9 cellular contexts compared by ENCODE assay signal in the genomic region with DNA sequence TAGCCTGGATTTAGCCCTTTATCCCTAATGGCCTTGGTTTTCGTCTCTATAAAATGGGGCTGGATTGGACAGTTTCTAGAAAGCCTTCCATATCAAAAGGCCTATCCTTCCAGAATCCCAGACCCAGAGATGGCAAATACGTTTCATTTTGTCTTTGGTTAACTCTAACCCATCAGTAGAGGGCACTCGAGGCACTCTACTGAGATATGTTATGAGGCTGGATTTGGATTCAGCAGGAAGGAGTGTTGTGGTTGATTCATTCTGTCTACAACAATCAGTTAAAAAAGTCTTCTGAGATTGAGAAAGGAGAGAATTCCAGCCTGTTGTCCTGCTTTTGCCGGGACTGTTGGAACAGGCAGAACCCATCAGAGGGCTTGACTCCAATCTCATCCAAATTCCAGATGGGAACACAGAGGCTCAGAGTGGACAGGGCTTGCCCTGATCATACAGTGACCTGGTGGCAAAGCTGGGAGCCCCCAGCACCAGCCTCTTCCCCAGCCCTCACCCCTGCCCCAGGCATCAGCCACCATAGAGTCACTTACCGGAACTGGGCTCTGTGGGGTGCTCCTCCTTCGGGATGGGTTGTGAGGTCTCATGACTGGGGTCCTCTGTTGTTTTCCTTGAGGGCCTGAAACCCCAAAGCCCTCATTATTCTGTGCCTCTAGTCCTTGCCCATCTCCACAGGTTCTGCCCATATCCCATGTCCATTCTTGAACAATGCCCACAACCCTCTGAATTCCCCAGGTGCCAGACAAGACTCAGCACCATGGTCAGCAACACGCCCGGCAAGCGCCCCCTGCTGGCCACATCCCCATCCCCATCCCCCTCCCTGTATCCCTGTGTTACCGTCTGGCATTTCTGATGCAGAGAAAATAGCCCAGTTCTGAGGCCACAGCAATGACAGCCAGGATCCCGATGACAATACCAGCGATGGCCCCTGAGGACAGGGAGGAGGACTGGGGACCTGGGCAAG. TPM values are rescaled to one million over a fixed set of nuclear protein-coding genes. Genes with fewer than 3 reads are reported as not detected.
DNase-seq lines count a peak whose midpoint lies in the region; ATAC-seq and TF ChIP-seq lines count a peak whose summit lies in the region.
"Had no signal": no experiment of that assay in that cellular context is flagged by ENCODE, and none has a peak within 500 bp of the region (broad histone marks: within the 10 kb centered on the region; RNA-seq: fewer than 3 reads in every experiment).

No MANE protein-coding gene starts in this region.

- H3K27ac ChIP-seq in A673 (ENCODE audit: low read depth, low read length, poor library complexity, severe bottlenecking) (no peak overlapping the region), neuronal stem cell (replicated peaks; ENCODE audit: low read length) (no peak overlapping the region)
- H3K27ac ChIP-seq: thoracic aorta had no signal

- no peaks in the 10 kb centered on the region for H3K79me1 ChIP-seq in neuronal stem cell (ENCODE audit: low read depth, low read length)

- no peak overlapping the region for H2BK5ac ChIP-seq in neuronal stem cell (ENCODE audit: low read length)

- H2BK15ac ChIP-seq in neuronal stem cell (ENCODE audit: low read length), result no peak overlapping the region

- H3K18ac ChIP-seq in neuronal stem cell (ENCODE audit: low read length), result no peak overlapping the region

- no peak for ATAC-seq in HG03097 (IDR thresholded peaks at IDR 0.05; ENCODE audit: low FRiP score, unreplicated experiment)
- no peak for ATAC-seq in T-helper 17 cell

- H3K9me3 ChIP-seq in A673 (ENCODE audit: low read depth, low read length, poor library complexity, severe bottlenecking), result no peaks in the 10 kb centered on the region
- peaks cover 0 to 6% of the 10 kb centered on the region in 2 donors for H3K9me3 ChIP-seq in neuronal stem cell (replicated peaks in 1 of 2; ENCODE audit: control insufficient read depth in 2 of 2, insufficient read depth in 1 of 2, low read depth in 1 of 2, low read length in 2 of 2)
- peaks cover 7% of the 10 kb centered on the region for H3K9me3 ChIP-seq in T-helper 17 cell (ENCODE audit: control insufficient read depth, low read length, poor library complexity, severe bottlenecking)
- H3K9me3 ChIP-seq: thoracic aorta had no signal

- peak; percentile 55 for DNase-seq in A673 (ENCODE audit: low spot score)
- DNase-seq in G401 (ENCODE audit: low spot score), result peak; percentile 9
- peak; percentile 3 for DNase-seq in NCI-H2029 treated with DMSO at 0.1 percent for 48 hours (lab: John Stamatoyannopoulos, UW)
- DNase-seq in astrocyte of the hippocampus (ENCODE audit: low read depth, low spot score), result peak; percentile 44
- DNase-seq in neuronal stem cell (ENCODE audit: low spot score), result no peak
- DNase-seq in SHP77 treated with DMSO at 0.1 percent for 48 hours (lab: John Stamatoyannopoulos, UW), result no peak
- DNase-seq in T-helper 17 cell, result no peak

- H3K36me3 ChIP-seq in A673 (ENCODE audit: insufficient read depth, low read length, poor library complexity, severe bottlenecking), result no peaks in the 10 kb centered on the region
- no peaks in the 10 kb centered on the region for H3K36me3 ChIP-seq in neuronal stem cell (replicated peaks in 1 of 2; ENCODE audit: control insufficient read depth in 2 of 2, insufficient read depth in 2 of 2, low read length in 2 of 2)
- H3K36me3 ChIP-seq: thoracic aorta had no signal

- in situ Hi-C loops in G401 (cut with HindIII; ENCODE audit: low sequenced_read_pairs), result no loop called here

- POLR2A ChIA-PET in A673 (lab: Charles Lee; ENCODE audit: low non-redundant PET), result interaction anchor here (0.6 kb wide), 1 partner anchor 98 kb away, joined by 6 read pairs; no protein-coding TSS in a partner anchor

- intact Hi-C loops in A673 (cut with micrococcal nuclease; ENCODE audit: unreplicated experiment), result no loop called here

- H3K27me3 Mint-ChIP-seq in T-helper 17 cell, result no peaks in the 10 kb centered on the region

- H3K36me3 Mint-ChIP-seq in T-helper 17 cell (ENCODE audit: low read depth), result peaks cover 6% of the 10 kb centered on the region

- no peak overlapping the region for H4K91ac ChIP-seq in neuronal stem cell (ENCODE audit: low read depth, low read length, poor library complexity)

- H3K23ac ChIP-seq in neuronal stem cell (ENCODE audit: low read depth, low read length, poor library complexity), result peak overlapping the region; percentile 2

- WGBS in neuronal stem cell (ENCODE audit: extremely low coverage in 2 of 2, insufficient read length in 2 of 2, insufficient replicate concordance in 1 of 2), 2 donors, result no CpG with 5 or more reads among the region's 12 CpGs

- no peaks in the 10 kb centered on the region for H3K27me3 ChIP-seq in A673 (replicated peaks; ENCODE audit: insufficient read depth, low read depth, low read length, poor library complexity)
- H3K27me3 ChIP-seq in neuronal stem cell (ENCODE audit: control insufficient read depth in 3 of 3, insufficient read depth in 3 of 3, low read depth in 1 of 3, low read length in 3 of 3), result peaks cover 0 to 5% (median 0%) of the 10 kb centered on the region in 3 experiments

- H3K4me1 Mint-ChIP-seq in T-helper 17 cell, result no peaks in the 10 kb centered on the region

- H2AFZ ChIP-seq in neuronal stem cell (ENCODE audit: low read length), result no peak overlapping the region

- H3K4me3 Mint-ChIP-seq in T-helper 17 cell, result no peak overlapping the region

- H3K27ac Mint-ChIP-seq in T-helper 17 cell, result no peak overlapping the region

- H2AK5ac ChIP-seq in neuronal stem cell (ENCODE audit: low read depth, low read length), result no peak overlapping the region

- CTCF ChIA-PET in A673 (lab: Charles Lee), result interaction anchor here (0.5 kb wide), 1 partner anchor 300 kb away, joined by 4 read pairs; a partner anchor contains a TSS

- no peak overlapping the region for H3K4me3 ChIP-seq in A673 (ENCODE audit: low read depth, low read length, poor library complexity, severe bottlenecking)
- H3K4me3 ChIP-seq in neuronal stem cell (ENCODE audit: low read length in 2 of 2), result no peak overlapping the region
- H3K4me3 ChIP-seq: thoracic aorta had no signal

- no TSS peak for BruUV-seq in A673 (replicated peaks; lab: Mats Ljungman, UMichigan)

- no peak overlapping the region for H3K9ac ChIP-seq in neuronal stem cell (ENCODE audit: low read depth, low read length, poor library complexity)

- no peak overlapping the region for H3K4me2 ChIP-seq in neuronal stem cell (ENCODE audit: insufficient read depth, low read length, poor library complexity, severe bottlenecking)

- no peak overlapping the region for H2BK12ac ChIP-seq in neuronal stem cell (ENCODE audit: low read length)

- H3K14ac ChIP-seq in neuronal stem cell (ENCODE audit: low read length), result no peak overlapping the region

- TF ChIP-seq CTCF in A673 (conservative IDR thresholded peaks at IDR 0.05; ENCODE audit: low read depth, low read length), result peak; percentile 77

- no peaks in the 10 kb centered on the region for H3K4me1 ChIP-seq in A673 (ENCODE audit: insufficient read depth, low read length, poor library complexity, severe bottlenecking)
- H3K4me1 ChIP-seq in neuronal stem cell (ENCODE audit: control insufficient read depth in 2 of 2, insufficient read depth in 1 of 2, low read depth in 1 of 2, low read length in 2 of 2), result no peaks in the 10 kb centered on the region

- H2BK120ac ChIP-seq in neuronal stem cell (ENCODE audit: low read depth, low read length), result no peak overlapping the region

- H4K8ac ChIP-seq in neuronal stem cell (ENCODE audit: low read depth, low read length), result no peak overlapping the region

- no peak overlapping the region for H3K4ac ChIP-seq in neuronal stem cell (ENCODE audit: low read length)

RNA-seq across cellular contexts. Expression of a gene that starts 12.3 kb away (rescaled TPM):
- 10.4 and 10.8 TPM in 2 replicates for total RNA-seq in A673 (2021)
- 8.0 and 15.0 TPM in 2 replicates for total RNA-seq in G401 (2014; rRNA removed; shearing (Covaris generic))
- polyA plus RNA-seq in neuronal stem cell (2013, experiment 1 of 2), result 5.1 TPM
- polyA plus RNA-seq in neuronal stem cell (2013, experiment 2 of 2), result 5.3 TPM
- total RNA-seq in T-helper 17 cell, result 1 to 10 TPM; 5.8 to 6.2 TPM

RNA-seq across cellular contexts. Expression of a gene that starts 16.9 kb away (rescaled TPM):
- total RNA-seq in A673 (2021) (0.15 TPM in 1 of 2 replicates, not detected in the other), T-helper 17 cell (not detected)
- not detected in 2 replicates for total RNA-seq in G401 (2014; rRNA removed; shearing (Covaris generic))
- polyA plus RNA-seq in neuronal stem cell (2013, experiment 1 of 2), result not detected
- polyA plus RNA-seq in neuronal stem cell (2013, experiment 2 of 2), result not detected
- total RNA-seq: thoracic aorta had no signal

Comparison
In these comparisons a context has a peak if more than half of its experiments do, and no peak if none do; other contexts are left out.
1. DNase-seq: peak in A673 (single experiment), G401 (single experiment), NCI-H2029 treated with DMSO at 0.1 percent for 48 hours (single experiment) and astrocyte of the hippocampus (single experiment); none in neuronal stem cell (single experiment), SHP77 treated with DMSO at 0.1 percent for 48 hours (single experiment) and T-helper 17 cell (0 of 3).